ENCODE assay signal across 19 cellular contexts in the genomic region with DNA sequence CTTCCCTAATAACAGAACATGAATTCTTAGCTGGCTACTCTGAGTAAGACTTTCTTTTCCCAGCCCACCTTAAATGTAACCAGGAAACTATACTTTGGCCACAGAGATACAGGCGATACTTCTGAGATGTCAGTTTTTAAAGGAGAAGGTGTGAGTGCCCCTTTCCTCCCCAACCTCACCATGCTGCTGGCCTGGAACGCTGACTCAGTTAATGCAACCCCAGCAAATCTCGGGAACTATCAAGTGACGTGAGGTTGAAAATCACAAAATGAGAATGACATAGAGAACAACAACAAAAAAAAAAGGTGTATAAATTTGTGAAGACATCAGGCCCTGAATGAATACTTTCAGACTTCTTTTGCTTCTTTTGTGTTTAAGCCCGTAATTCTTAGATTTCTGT. TPM values are rescaled to one million over a fixed set of nuclear protein-coding genes. Genes with fewer than 3 reads are reported as not detected.
DNase-seq lines count a peak whose midpoint lies in the region; ATAC-seq, FAIRE-seq and TF ChIP-seq lines count a peak whose summit lies in the region.
"Had no signal": no experiment of that assay in that cellular context is flagged by ENCODE, and none has a peak within 500 bp of the region (broad histone marks: within the 10 kb centered on the region; RNA-seq: fewer than 3 reads in every experiment).

No MANE protein-coding gene starts in this region.

- no peak overlapping the region for H3K27ac ChIP-seq in A549
- no peak overlapping the region for H3K27ac ChIP-seq in MM.1S (ENCODE audit: low read length)
- no peak overlapping the region for H3K27ac ChIP-seq in K562 (ENCODE audit: extremely low read depth, low read depth, low read length)

- ATAC-seq in A549 (no peak), K562 (no peak), GM19452 (IDR thresholded peaks at IDR 0.05; ENCODE audit: unreplicated experiment) (no peak), HG02642 (IDR thresholded peaks at IDR 0.05; ENCODE audit: poor library complexity, unreplicated experiment) (no peak)
- ATAC-seq: GM23338, HCT116 had no signal

- no peaks in the 10 kb centered on the region for H4K20me1 ChIP-seq in MM.1S (ENCODE audit: insufficient read depth, low read length)
- H4K20me1 ChIP-seq in K562 (replicated peaks; ENCODE audit: control insufficient read depth, insufficient read depth, low read length) = no peaks in the 10 kb centered on the region

- TF ChIP-seq RAD21 in A549 (conservative IDR thresholded peaks at IDR 0.05 in 1 of 2, IDR thresholded peaks at IDR 0.05 in 1 of 2) (no peak), K562 (CRISPR knock-in tag; conservative IDR thresholded peaks at IDR 0.05 in 1 of 2, IDR thresholded peaks at IDR 0.05 in 1 of 2) (no peak)

- POLR2A ChIA-PET in A549 (lab: Yijun Ruan, JAX) = no interaction called here
- POLR2A ChIA-PET in K562 (lab: Yijun Ruan, JAX) = interaction anchor here (0.6 kb wide), 1 partner anchor 360 kb away, joined by 3 read pairs; no protein-coding TSS in a partner anchor

- in situ Hi-C loops in K562 (cut with MboI) = no loop called here

- H3K4me3 ChIP-seq in A549 (no peak overlapping the region), MM.1S (ENCODE audit: low read length) (no peak overlapping the region), K562 (no peak overlapping the region)
- H3K4me3 ChIP-seq: GM23338 had no signal

- no peak for FAIRE-seq in A549 (lab: Jason Lieb, UNC)
- peak; percentile 55 for FAIRE-seq in K562 (lab: Jason Lieb, UNC)
- FAIRE-seq: G401.6, GM12892, GM19239 had no signal

- H3K79me2 ChIP-seq in MM.1S (ENCODE audit: low read length) (peaks cover 45% of the 10 kb centered on the region), K562 (ENCODE audit: control insufficient read depth, insufficient read depth, low read length) (no peaks in the 10 kb centered on the region)

- no peak for TF ChIP-seq POLR2A in A549 (IDR thresholded peaks at IDR 0.05; ENCODE audit: low read length)
- TF ChIP-seq POLR2A in K562 (conservative IDR thresholded peaks at IDR 0.05) = no peak

- TF ChIP-seq EP300 in A549 (IDR thresholded peaks at IDR 0.05) (no peak), K562 (IDR thresholded peaks at IDR 0.05; ENCODE audit: low read length) (no peak)

- CTCF ChIA-PET in A549 (lab: Yijun Ruan, JAX) (interaction anchor here (0.7 to 0.8 kb wide), 2 partner anchors 136 to 697 kb away, joined by 3 read pairs; no protein-coding TSS in a partner anchor), K562 (lab: Yijun Ruan, JAX; ENCODE audit: low intra/inter-chr PET ratio) (no interaction called here)

- H3K27me3 ChIP-seq in MM.1S (replicated peaks; ENCODE audit: insufficient read depth, low read length) = no peaks in the 10 kb centered on the region
- H3K27me3 ChIP-seq in K562 (ENCODE audit: control insufficient read depth in 2 of 2, insufficient read depth in 2 of 2, low read length in 2 of 2) = no peaks in the 10 kb centered on the region

- TF ChIP-seq CTCF in A549 (IDR thresholded peaks at IDR 0.05) (no peak), MM.1S (IDR thresholded peaks at IDR 0.05; ENCODE audit: low read length) (no peak), K562 (IDR thresholded peaks at IDR 0.05 in 2 of 3, conservative IDR thresholded peaks at IDR 0.05 in 1 of 3; ENCODE audit: insufficient read depth in 2 of 3, low read depth in 1 of 3, low read length in 3 of 3) (no peak)

- peaks cover 17% of the 10 kb centered on the region for H3K9me3 ChIP-seq in A549
- no peaks in the 10 kb centered on the region for H3K9me3 ChIP-seq in MM.1S (replicated peaks; ENCODE audit: insufficient read depth, low read length)
- no peaks in the 10 kb centered on the region for H3K9me3 ChIP-seq in K562 (replicated peaks; ENCODE audit: control insufficient read depth, insufficient read depth, low read depth, low read length)

- intact Hi-C loops in K562 (cut with micrococcal nuclease) = no loop called here

- no peak overlapping the region for H3K9ac ChIP-seq in MM.1S (ENCODE audit: low read length)
- no peak overlapping the region for H3K9ac ChIP-seq in K562 (ENCODE audit: insufficient read depth in 1 of 2, low read depth in 2 of 2, low read length in 2 of 2)

- H3K9me1 ChIP-seq in K562 (ENCODE audit: control insufficient read depth, insufficient read depth, low read length) = no peaks in the 10 kb centered on the region

- DNase-seq in A549 (ENCODE audit: low read depth in 1 of 2, low spot score in 1 of 2) (no peak), MM.1S (no peak), K562 (ENCODE audit: extremely low read depth in 1 of 4, low spot score in 3 of 4) (no peak), NCI-H1105 treated with DMSO at 0.1 percent for 48 hours (lab: John Stamatoyannopoulos, UW) (no peak)
- DNase-seq: 8988T; C1 segment of cervical spinal cord; Calu3; CD4-positive, alpha-beta memory T cell; COR-L47; DMS153; DND-41; H9 had no signal

- H2AFZ ChIP-seq in MM.1S (ENCODE audit: low read length) (no peak overlapping the region), K562 (ENCODE audit: low read depth, low read length) (no peak overlapping the region)
- H2AFZ ChIP-seq: GM23338 had no signal

- no peaks in the 10 kb centered on the region for H3K9me2 ChIP-seq in MM.1S (replicated peaks; ENCODE audit: insufficient read depth, low read length)

- H3K4me1 ChIP-seq in A549 (no peaks in the 10 kb centered on the region), MM.1S (ENCODE audit: low read length) (peaks cover 36% of the 10 kb centered on the region), K562 (replicated peaks in 1 of 2; ENCODE audit: control insufficient read depth in 2 of 2, insufficient read depth in 2 of 2, low read length in 2 of 2) (no peaks in the 10 kb centered on the region)

- peaks cover 10% of the 10 kb centered on the region; the same call in 1 of the 2 replicates for H3F3A ChIP-seq in MM.1S (ENCODE audit: insufficient read depth, low read length)

- H3K4me2 ChIP-seq in A549 (no peak overlapping the region), MM.1S (ENCODE audit: low read depth, low read length) (0 out of 2 replicates have a peak overlapping the region, but pooled peaks have one; percentile 3), K562 (ENCODE audit: insufficient read depth, low read length) (no peak overlapping the region)
- H3K4me2 ChIP-seq: GM23338 had no signal

- no TSS peak for BruUV-seq in K562 (replicated peaks; lab: Mats Ljungman, UMichigan)

- 91% methylated on average over 5 of the region's 5 CpGs for WGBS in A549 (ENCODE audit: missing lambda C conversion rate)
- 54% methylated on average over 5 of the region's 5 CpGs for WGBS in K562 (ENCODE audit: insufficient coverage, low coverage, missing lambda C conversion rate)

- H3K36me3 ChIP-seq in MM.1S (replicated peaks; ENCODE audit: insufficient read depth, low read length) = no peaks in the 10 kb centered on the region
- peaks cover 5% of the 10 kb centered on the region for H3K36me3 ChIP-seq in K562 (ENCODE audit: control insufficient read depth, insufficient read depth, low read length)

TF ChIP-seq in A549, 52 proteins besides CTCF, POLR2A, EP300 and RAD21:
- TF ChIP-seq MAFK (IDR thresholded peaks at IDR 0.05; ENCODE audit: partially characterized antibody) (peak; percentile 25), MAX (IDR thresholded peaks at IDR 0.05) (no peak), FOXS1 (CRISPR knock-in tag; IDR thresholded peaks at IDR 0.05) (no peak), JUNB (IDR thresholded peaks at IDR 0.05) (no peak), PHF8 (IDR thresholded peaks at IDR 0.05; ENCODE audit: borderline replicate concordance, low read depth) (no peak)

TF ChIP-seq in K562, 482 proteins besides CTCF, POLR2A, EP300 and RAD21:
- TF ChIP-seq MAFK (IDR thresholded peaks at IDR 0.05; ENCODE audit: low read length) (peak; percentile 24; the same call in 1 of the 2 replicates), ZNF316 (IDR thresholded peaks at IDR 0.05) (peak; percentile 51; the same call in 1 of the 2 replicates), MAFF (IDR thresholded peaks at IDR 0.05; ENCODE audit: low read length) (0 out of 2 replicates have a peak, but pooled peaks have one; percentile 11), ZNF263 (CRISPR knock-in tag; IDR thresholded peaks at IDR 0.05; ENCODE audit: borderline replicate concordance) (no peak), C11orf30 (IDR thresholded peaks at IDR 0.05; ENCODE audit: low read depth) (peak; percentile 51)
- TF ChIP-seq, protein P1, sequence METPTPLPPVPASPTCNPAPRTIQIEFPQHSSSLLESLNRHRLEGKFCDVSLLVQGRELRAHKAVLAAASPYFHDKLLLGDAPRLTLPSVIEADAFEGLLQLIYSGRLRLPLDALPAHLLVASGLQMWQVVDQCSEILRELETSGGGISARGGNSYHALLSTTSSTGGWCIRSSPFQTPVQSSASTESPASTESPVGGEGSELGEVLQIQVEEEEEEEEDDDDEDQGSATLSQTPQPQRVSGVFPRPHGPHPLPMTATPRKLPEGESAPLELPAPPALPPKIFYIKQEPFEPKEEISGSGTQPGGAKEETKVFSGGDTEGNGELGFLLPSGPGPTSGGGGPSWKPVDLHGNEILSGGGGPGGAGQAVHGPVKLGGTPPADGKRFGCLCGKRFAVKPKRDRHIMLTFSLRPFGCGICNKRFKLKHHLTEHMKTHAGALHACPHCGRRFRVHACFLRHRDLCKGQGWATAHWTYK (CRISPR knock-in tag; IDR thresholded peaks at IDR 0.05) = no peak

RNA-seq across cellular contexts. Expression of gene ZNF484, which starts 13.7 kb away (rescaled TPM):
- polyA plus RNA-seq in A549 (2011; rRNA removed) (4.8 and 5.6 TPM in 2 replicates), A549 (2017; fragmentation: RNase III; extraction: RNeasy Plus Mini Kit Qiagen cat#74134 plus additional on column Dnase treatment) (2.3 to 2.6 TPM (median 2.4 TPM) in 3 replicates), K562 (2011; rRNA removed) (1.8 and 3.1 TPM in 2 replicates), K562 (2014; fragmentation: Illumina TruSeq; extraction: Trizol) (2.2 and 2.5 TPM in 2 replicates), K562 (2014; fragmentation: Nextera tagmentation; extraction: Ambion mirVana) (1 to 10 TPM; 1.1 to 2.2 TPM), K562 (2014; rRNA removed) (1.4 and 1.5 TPM in 2 replicates)
- polyA plus RNA-seq in A549 (2012; cell fraction: cytosol; rRNA removed) = 0.51 and 0.52 TPM in 2 replicates
- polyA plus RNA-seq in A549 (2012; cell fraction: nucleus; rRNA removed) = 0.32 and 0.64 TPM in 2 replicates
- 7.3 and 9.4 TPM in 2 replicates for polyA minus RNA-seq in A549 (2011; rRNA and poly(A)+ RNA removed)
- 4.3 and 17.2 TPM in 2 replicates for total RNA-seq in K562 (2011; cell fraction: chromatin; rRNA removed; ENCODE audit: low replicate concordance)
- total RNA-seq in K562 (2011; cell fraction: nucleolus; rRNA removed) = 2.0 and 4.3 TPM in 2 replicates
- 4.4 and 5.6 TPM in 2 replicates for total RNA-seq in K562 (2011; cell fraction: nucleoplasm; rRNA removed)
- total RNA-seq in K562 (2014; rRNA removed) (2.0 and 2.1 TPM in 2 replicates), K562 (2014; rRNA removed; fragmentation: Illumina TruSeq; extraction: Trizol) (5.1 and 6.1 TPM in 2 replicates), K562 (2015; rRNA removed; fragmentation: Illumina TruSeq; extraction: Trizol) (5.4 and 5.8 TPM in 2 replicates), K562 (2021) (2.7 TPM in 2 replicates)
- 0.28 and 0.72 TPM in 2 replicates for polyA plus RNA-seq in K562 (2011; cell fraction: cytosol; rRNA removed)
- 1.3 TPM in 2 replicates for polyA plus RNA-seq in K562 (2011; cell fraction: nucleus; rRNA removed)
- polyA plus RNA-seq in K562 (2012) = 1.1 and 1.4 TPM in 2 replicates
- 8.8 and 9.4 TPM in 2 replicates for polyA minus RNA-seq in K562 (2011; rRNA and poly(A)+ RNA removed)
- polyA minus RNA-seq in K562 (2011; cell fraction: cytosol; rRNA and poly(A)+ RNA removed) = 1.9 and 2.4 TPM in 2 replicates
- polyA minus RNA-seq in K562 (2011; cell fraction: nucleus; rRNA and poly(A)+ RNA removed) = 3.9 and 6.3 TPM in 2 replicates

Comparison
In these comparisons a context has a peak if more than half of its experiments do, and no peak if none do; other contexts are left out.
1. Of the 35 proteins assayed by ChIP-seq in both K562 and A549: peak only in K562: none; only in A549: none; in both: MAFK; in neither: 34.